In genomic region chr5:180808461-180809000, GRCh38 we compare ENCODE assay signal across 9 cellular contexts. TPM values are rescaled to one million over a fixed set of nuclear protein-coding genes. Genes with fewer than 3 reads are reported as not detected.
DNase-seq lines count a peak whose midpoint lies in the region; ATAC-seq lines count a peak whose summit lies in the region.
"Had no signal": no experiment of that assay in that cellular context is flagged by ENCODE, and none has a peak within 500 bp of the region (broad histone marks: within the 10 kb centered on the region; RNA-seq: fewer than 3 reads in every experiment).

No MANE protein-coding gene starts in this region.

- H3K4me1 Mint-ChIP-seq in immature natural killer cell = peaks cover 77 to 78% of the 10 kb centered on the region in 2 donors
- peaks cover 73% of the 10 kb centered on the region for H3K4me1 Mint-ChIP-seq in stimulated activated naive CD8-positive, alpha-beta T cell treated with anti-CD3 and anti-CD28 coated beads, Interleukin-15, amount 100 ng/mL, for 72 hours

- H3K4me3 Mint-ChIP-seq in immature natural killer cell = peak overlapping the region; percentile 85 to 98 (median 87)
- H3K4me3 Mint-ChIP-seq in stimulated activated naive CD8-positive, alpha-beta T cell treated with anti-CD3 and anti-CD28 coated beads, Interleukin-15, amount 100 ng/mL, for 72 hours = peak overlapping the region; percentile 86 to 88

- no peak for ATAC-seq in stimulated activated naive CD8-positive, alpha-beta T cell treated with anti-CD3 and anti-CD28 coated beads, Interleukin-15, amount 100 ng/mL, for 72 hours

- peaks cover 19 to 33% (median 21%) of the 10 kb centered on the region in 3 donors for H3K27me3 Mint-ChIP-seq in immature natural killer cell (ENCODE audit: low read depth in 3 of 3)
- H3K27me3 Mint-ChIP-seq in stimulated activated naive CD8-positive, alpha-beta T cell treated with anti-CD3 and anti-CD28 coated beads, Interleukin-15, amount 100 ng/mL, for 72 hours = no peaks in the 10 kb centered on the region

- peak overlapping the region; percentile 94 to 100 (median 98) for H3K27ac Mint-ChIP-seq in immature natural killer cell
- peak overlapping the region; percentile 88 for H3K27ac Mint-ChIP-seq in stimulated activated naive CD8-positive, alpha-beta T cell treated with anti-CD3 and anti-CD28 coated beads, Interleukin-15, amount 100 ng/mL, for 72 hours

- H3K9me3 Mint-ChIP-seq in immature natural killer cell = no peaks in the 10 kb centered on the region
- no peaks in the 10 kb centered on the region for H3K9me3 Mint-ChIP-seq in stimulated activated naive CD8-positive, alpha-beta T cell treated with anti-CD3 and anti-CD28 coated beads, Interleukin-15, amount 100 ng/mL, for 72 hours

- DNase-seq in NCI-H2227 (lab: John Stamatoyannopoulos, UW; ENCODE audit: unreplicated experiment) (peak; percentile 14), NCI-H2227 treated with DMSO at 0.1 percent for 48 hours (lab: John Stamatoyannopoulos, UW) (no peak), immature natural killer cell (no peak), NCI-H2107 (lab: John Stamatoyannopoulos, UW) (no peak), NCI-H2029 treated with DMSO at 0.1 percent for 48 hours (lab: John Stamatoyannopoulos, UW) (no peak)
- DNase-seq in activated CD8-positive, alpha-beta memory T cell treated with anti-CD3 and anti-CD28 coated beads, Interleukin-2, amount 50 U/mL, for 4 hours = peak; percentile 13
- DNase-seq in stimulated activated naive CD8-positive, alpha-beta T cell treated with anti-CD3 and anti-CD28 coated beads, Interleukin-15, amount 100 ng/mL, for 72 hours = peak in 1 of 2 donors; percentile 9
- no peak for DNase-seq in stimulated activated CD4-positive, alpha-beta T cell treated with anti-CD3 and anti-CD28 coated beads, Interleukin-4, amount 100 ng/mL, for 1 hour
- DNase-seq: effector CD8-positive, alpha-beta T cell had no signal

- H3K36me3 Mint-ChIP-seq in immature natural killer cell = peaks cover 0 to 5% (median 3%) of the 10 kb centered on the region in 3 donors

RNA-seq across cellular contexts. Expression of gene MGAT1, which starts 5.9 kb away (rescaled TPM):
- polyA plus RNA-seq in immature natural killer cell = 100 to 1,000 TPM; 220 to 241 (median 238) TPM

RNA-seq across cellular contexts. Expression of gene ZFP62, which starts 52.5 kb away (rescaled TPM):
- polyA plus RNA-seq in immature natural killer cell = 1 to 10 TPM; 7.4 to 9.8 (median 8.9) TPM

Comparison
In these comparisons a context has a peak if more than half of its experiments do, and no peak if none do; other contexts are left out.
1. DNase-seq: peak in NCI-H2227 (single experiment) and activated CD8-positive, alpha-beta memory T cell treated with anti-CD3 and anti-CD28 coated beads, Interleukin-2, amount 50 U/mL, for 4 hours (single experiment); none in NCI-H2227 treated with DMSO at 0.1 percent for 48 hours (single experiment), immature natural killer cell (0 of 3), NCI-H2107 (single experiment), NCI-H2029 treated with DMSO at 0.1 percent for 48 hours (single experiment) and stimulated activated CD4-positive, alpha-beta T cell treated with anti-CD3 and anti-CD28 coated beads, Interleukin-4, amount 100 ng/mL, for 1 hour (single experiment).